29 cellular contexts compared by ENCODE assay signal in genomic region chr14:95127531-95127911, GRCh38.
"Had no signal": no experiment of that assay in that cellular context is flagged by ENCODE, and none has a peak within 500 bp of the region (broad histone marks: within the 10 kb centered on the region; RNA-seq: fewer than 3 reads in every experiment).

No MANE protein-coding gene starts in this region.

- H3K27ac ChIP-seq: cardiac muscle cell, PC-9, RWPE1, VCaP had no signal

- H3K9me3 Mint-ChIP-seq: activated B cell treated with CpG ODN at 0.5 μM for 24 hours; activated CD4-positive, alpha-beta T cell treated with anti-CD3 and anti-CD28 coated beads, Interleukin-2, amount 10 ng/mL, durations not matched to agents 24 days and 14 days; activated CD8-positive, alpha-beta T cell treated with anti-CD3 and anti-CD28 coated beads for 36 hours; activated naive CD4-positive, alpha-beta T cell treated with anti-CD3 and anti-CD28 coated beads, Interleukin-2, amount 10 ng/mL, durations not matched to agents 7 days and 5 days; activated naive CD8-positive, alpha-beta T cell treated with anti-CD3 and anti-CD28 coated beads for 36 hours; activated T-helper 2 cell treated with anti-CD3 and anti-CD28 coated beads, Interferon-gamma antibody, Interleukin-2, Interleukin-4, amounts not matched to agents 10 μg/mL and 5 μg/mL and 100 μg/mL, durations not matched to agents 14 hours and 24 hours and 36 hours; central memory CD8-positive, alpha-beta T cell; T-cell had no signal

- H3K27me3 Mint-ChIP-seq: activated B cell treated with CpG ODN at 0.5 μM for 24 hours; activated CD4-positive, alpha-beta T cell treated with anti-CD3 and anti-CD28 coated beads, Interleukin-2, amount 10 ng/mL, durations not matched to agents 24 days and 14 days; activated CD8-positive, alpha-beta T cell treated with anti-CD3 and anti-CD28 coated beads for 36 hours; activated naive CD4-positive, alpha-beta T cell treated with anti-CD3 and anti-CD28 coated beads, Interleukin-2, amount 10 ng/mL, durations not matched to agents 7 days and 5 days; activated naive CD8-positive, alpha-beta T cell treated with anti-CD3 and anti-CD28 coated beads for 36 hours; central memory CD8-positive, alpha-beta T cell; T-cell; T-helper 17 cell had no signal

- DNase-seq: activated B cell treated with CpG ODN at 0.5 μM for 24 hours; activated CD4-positive, alpha-beta T cell treated with anti-CD3 and anti-CD28 coated beads, Interleukin-2, amount 10 ng/mL, durations not matched to agents 24 days and 14 days; activated CD4-positive, alpha-beta T cell treated with anti-CD3 and anti-CD28 coated beads, Interleukin-2, amount 50 U/mL, for 4 hours; activated CD4-positive, CD25-positive, alpha-beta regulatory T cell treated with anti-CD3 and anti-CD28 coated beads, Interleukin-2, amount 50 U/mL, for 72 hours; activated CD8-positive, alpha-beta T cell treated with anti-CD3 and anti-CD28 coated beads for 36 hours; activated gamma-delta T cell; activated naive CD4-positive, alpha-beta T cell treated with anti-CD3 and anti-CD28 coated beads, Interleukin-2, amount 10 ng/mL, durations not matched to agents 7 days and 5 days; activated naive CD8-positive, alpha-beta T cell treated with anti-CD3 and anti-CD28 coated beads for 36 hours; activated T-cell treated with anti-CD3 and anti-CD28 coated beads, Interleukin-2, amount 50 U/mL, for 1 hour; amniotic stem cell; aorta; NCI-H1105; NCI-H1417 treated with DMSO at 0.1 percent for 48 hours; NCI-H187 treated with DMSO at 0.1 percent for 48 hours; NCI-H2081; NCI-H345; NCI-H524 treated with DMSO at 0.1 percent for 48 hours; PC-9; SIG-M5; T-cell; T-helper 17 cell had no signal

- H3K4me3 Mint-ChIP-seq: activated B cell treated with CpG ODN at 0.5 μM for 24 hours; activated CD4-positive, alpha-beta T cell treated with anti-CD3 and anti-CD28 coated beads, Interleukin-2, amount 10 ng/mL, durations not matched to agents 24 days and 14 days; activated CD8-positive, alpha-beta T cell treated with anti-CD3 and anti-CD28 coated beads for 36 hours; activated naive CD4-positive, alpha-beta T cell treated with anti-CD3 and anti-CD28 coated beads, Interleukin-2, amount 10 ng/mL, durations not matched to agents 7 days and 5 days; activated naive CD8-positive, alpha-beta T cell treated with anti-CD3 and anti-CD28 coated beads for 36 hours; central memory CD8-positive, alpha-beta T cell; T-cell; T-helper 17 cell had no signal

- H3K4me3 ChIP-seq: cardiac muscle cell, K562, PC-9 had no signal

- H3K27ac Mint-ChIP-seq: activated B cell treated with CpG ODN at 0.5 μM for 24 hours; activated CD4-positive, alpha-beta T cell treated with anti-CD3 and anti-CD28 coated beads, Interleukin-2, amount 10 ng/mL, durations not matched to agents 24 days and 14 days; activated CD8-positive, alpha-beta T cell treated with anti-CD3 and anti-CD28 coated beads for 36 hours; activated naive CD4-positive, alpha-beta T cell treated with anti-CD3 and anti-CD28 coated beads, Interleukin-2, amount 10 ng/mL, durations not matched to agents 7 days and 5 days; activated naive CD8-positive, alpha-beta T cell treated with anti-CD3 and anti-CD28 coated beads for 36 hours; activated T-helper 2 cell treated with anti-CD3 and anti-CD28 coated beads, Interferon-gamma antibody, Interleukin-2, Interleukin-4, amounts not matched to agents 10 μg/mL and 5 μg/mL and 100 μg/mL, durations not matched to agents 14 hours and 24 hours and 36 hours; T-cell had no signal

- ATAC-seq: activated CD8-positive, alpha-beta T cell treated with anti-CD3 and anti-CD28 coated beads for 36 hours; K562; Right ventricle myocardium inferior; SK-N-SH treated with all-trans-retinoic acid at 6 μM for 48 hours; T-cell; T-helper 17 cell had no signal

- H3K27me3 ChIP-seq: cardiac muscle cell had no signal
